ENCODE assay signal across 1 cellular context in the genomic region with DNA sequence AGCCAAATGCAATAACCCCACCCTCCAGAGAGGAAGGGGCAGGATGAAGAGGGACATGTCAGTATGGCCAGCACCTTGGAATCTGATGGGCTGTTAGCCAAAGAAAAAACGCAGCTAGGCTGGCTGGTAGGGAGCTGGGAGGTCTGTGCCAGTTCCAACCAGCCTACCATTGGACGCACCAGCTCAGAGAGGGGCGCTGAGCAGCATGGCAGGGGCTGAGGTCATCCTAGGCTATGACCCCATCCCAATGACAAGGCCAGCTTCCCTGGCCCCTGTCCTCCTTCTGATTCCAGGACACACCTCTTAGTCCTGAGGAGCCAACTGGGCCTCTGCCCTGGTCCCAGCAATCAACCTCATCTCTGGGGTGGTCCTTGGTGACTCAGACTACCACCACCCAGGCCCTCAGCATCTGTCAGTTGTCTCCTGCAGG.
TF ChIP-seq lines count a peak whose summit lies in the region.

No MANE protein-coding gene starts in this region.

TF ChIP-seq in GM23338, 12 proteins besides CTCF, POLR2A, EP300 and RAD21 (continued from another document):
- TF ChIP-seq, protein P1, sequence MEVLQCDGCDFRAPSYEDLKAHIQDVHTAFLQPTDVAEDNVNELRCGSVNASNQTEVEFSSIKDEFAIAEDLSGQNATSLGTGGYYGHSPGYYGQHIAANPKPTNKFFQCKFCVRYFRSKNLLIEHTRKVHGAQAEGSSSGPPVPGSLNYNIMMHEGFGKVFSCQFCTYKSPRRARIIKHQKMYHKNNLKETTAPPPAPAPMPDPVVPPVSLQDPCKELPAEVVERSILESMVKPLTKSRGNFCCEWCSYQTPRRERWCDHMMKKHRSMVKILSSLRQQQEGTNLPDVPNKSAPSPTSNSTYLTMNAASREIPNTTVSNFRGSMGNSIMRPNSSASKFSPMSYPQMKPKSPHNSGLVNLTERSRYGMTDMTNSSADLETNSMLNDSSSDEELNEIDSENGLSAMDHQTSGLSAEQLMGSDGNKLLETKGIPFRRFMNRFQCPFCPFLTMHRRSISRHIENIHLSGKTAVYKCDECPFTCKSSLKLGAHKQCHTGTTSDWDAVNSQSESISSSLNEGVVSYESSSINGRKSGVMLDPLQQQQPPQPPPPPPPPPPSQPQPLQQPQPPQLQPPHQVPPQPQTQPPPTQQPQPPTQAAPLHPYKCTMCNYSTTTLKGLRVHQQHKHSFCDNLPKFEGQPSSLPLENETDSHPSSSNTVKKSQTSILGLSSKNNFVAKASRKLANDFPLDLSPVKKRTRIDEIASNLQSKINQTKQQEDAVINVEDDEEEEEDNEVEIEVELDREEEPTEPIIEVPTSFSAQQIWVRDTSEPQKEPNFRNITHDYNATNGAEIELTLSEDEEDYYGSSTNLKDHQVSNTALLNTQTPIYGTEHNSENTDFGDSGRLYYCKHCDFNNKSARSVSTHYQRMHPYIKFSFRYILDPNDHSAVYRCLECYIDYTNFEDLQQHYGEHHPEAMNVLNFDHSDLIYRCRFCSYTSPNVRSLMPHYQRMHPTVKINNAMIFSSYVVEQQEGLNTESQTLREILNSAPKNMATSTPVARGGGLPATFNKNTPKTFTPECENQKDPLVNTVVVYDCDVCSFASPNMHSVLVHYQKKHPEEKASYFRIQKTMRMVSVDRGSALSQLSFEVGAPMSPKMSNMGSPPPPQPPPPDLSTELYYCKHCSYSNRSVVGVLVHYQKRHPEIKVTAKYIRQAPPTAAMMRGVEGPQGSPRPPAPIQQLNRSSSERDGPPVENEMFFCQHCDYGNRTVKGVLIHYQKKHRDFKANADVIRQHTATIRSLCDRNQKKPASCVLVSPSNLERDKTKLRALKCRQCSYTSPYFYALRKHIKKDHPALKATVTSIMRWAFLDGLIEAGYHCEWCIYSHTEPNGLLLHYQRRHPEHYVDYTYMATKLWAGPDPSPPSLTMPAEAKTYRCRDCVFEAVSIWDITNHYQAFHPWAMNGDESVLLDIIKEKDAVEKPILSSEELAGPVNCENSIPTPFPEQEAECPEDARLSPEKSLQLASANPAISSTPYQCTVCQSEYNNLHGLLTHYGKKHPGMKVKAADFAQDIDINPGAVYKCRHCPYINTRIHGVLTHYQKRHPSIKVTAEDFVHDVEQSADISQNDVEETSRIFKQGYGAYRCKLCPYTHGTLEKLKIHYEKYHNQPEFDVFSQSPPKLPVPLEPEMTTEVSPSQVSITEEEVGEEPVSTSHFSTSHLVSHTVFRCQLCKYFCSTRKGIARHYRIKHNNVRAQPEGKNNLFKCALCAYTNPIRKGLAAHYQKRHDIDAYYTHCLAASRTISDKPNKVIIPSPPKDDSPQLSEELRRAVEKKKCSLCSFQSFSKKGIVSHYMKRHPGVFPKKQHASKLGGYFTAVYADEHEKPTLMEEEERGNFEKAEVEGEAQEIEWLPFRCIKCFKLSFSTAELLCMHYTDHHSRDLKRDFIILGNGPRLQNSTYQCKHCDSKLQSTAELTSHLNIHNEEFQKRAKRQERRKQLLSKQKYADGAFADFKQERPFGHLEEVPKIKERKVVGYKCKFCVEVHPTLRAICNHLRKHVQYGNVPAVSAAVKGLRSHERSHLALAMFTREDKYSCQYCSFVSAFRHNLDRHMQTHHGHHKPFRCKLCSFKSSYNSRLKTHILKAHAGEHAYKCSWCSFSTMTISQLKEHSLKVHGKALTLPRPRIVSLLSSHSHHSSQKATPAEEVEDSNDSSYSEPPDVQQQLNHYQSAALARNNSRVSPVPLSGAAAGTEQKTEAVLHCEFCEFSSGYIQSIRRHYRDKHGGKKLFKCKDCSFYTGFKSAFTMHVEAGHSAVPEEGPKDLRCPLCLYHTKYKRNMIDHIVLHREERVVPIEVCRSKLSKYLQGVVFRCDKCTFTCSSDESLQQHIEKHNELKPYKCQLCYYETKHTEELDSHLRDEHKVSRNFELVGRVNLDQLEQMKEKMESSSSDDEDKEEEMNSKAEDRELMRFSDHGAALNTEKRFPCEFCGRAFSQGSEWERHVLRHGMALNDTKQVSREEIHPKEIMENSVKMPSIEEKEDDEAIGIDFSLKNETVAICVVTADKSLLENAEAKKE (CRISPR knock-in tag; IDR thresholded peaks at IDR 0.05), result no peak
- TF ChIP-seq, protein P2, sequence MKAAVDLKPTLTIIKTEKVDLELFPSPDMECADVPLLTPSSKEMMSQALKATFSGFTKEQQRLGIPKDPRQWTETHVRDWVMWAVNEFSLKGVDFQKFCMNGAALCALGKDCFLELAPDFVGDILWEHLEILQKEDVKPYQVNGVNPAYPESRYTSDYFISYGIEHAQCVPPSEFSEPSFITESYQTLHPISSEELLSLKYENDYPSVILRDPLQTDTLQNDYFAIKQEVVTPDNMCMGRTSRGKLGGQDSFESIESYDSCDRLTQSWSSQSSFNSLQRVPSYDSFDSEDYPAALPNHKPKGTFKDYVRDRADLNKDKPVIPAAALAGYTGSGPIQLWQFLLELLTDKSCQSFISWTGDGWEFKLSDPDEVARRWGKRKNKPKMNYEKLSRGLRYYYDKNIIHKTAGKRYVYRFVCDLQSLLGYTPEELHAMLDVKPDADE (IDR thresholded peaks at IDR 0.05), result no peak
- TF ChIP-seq, protein P3, sequence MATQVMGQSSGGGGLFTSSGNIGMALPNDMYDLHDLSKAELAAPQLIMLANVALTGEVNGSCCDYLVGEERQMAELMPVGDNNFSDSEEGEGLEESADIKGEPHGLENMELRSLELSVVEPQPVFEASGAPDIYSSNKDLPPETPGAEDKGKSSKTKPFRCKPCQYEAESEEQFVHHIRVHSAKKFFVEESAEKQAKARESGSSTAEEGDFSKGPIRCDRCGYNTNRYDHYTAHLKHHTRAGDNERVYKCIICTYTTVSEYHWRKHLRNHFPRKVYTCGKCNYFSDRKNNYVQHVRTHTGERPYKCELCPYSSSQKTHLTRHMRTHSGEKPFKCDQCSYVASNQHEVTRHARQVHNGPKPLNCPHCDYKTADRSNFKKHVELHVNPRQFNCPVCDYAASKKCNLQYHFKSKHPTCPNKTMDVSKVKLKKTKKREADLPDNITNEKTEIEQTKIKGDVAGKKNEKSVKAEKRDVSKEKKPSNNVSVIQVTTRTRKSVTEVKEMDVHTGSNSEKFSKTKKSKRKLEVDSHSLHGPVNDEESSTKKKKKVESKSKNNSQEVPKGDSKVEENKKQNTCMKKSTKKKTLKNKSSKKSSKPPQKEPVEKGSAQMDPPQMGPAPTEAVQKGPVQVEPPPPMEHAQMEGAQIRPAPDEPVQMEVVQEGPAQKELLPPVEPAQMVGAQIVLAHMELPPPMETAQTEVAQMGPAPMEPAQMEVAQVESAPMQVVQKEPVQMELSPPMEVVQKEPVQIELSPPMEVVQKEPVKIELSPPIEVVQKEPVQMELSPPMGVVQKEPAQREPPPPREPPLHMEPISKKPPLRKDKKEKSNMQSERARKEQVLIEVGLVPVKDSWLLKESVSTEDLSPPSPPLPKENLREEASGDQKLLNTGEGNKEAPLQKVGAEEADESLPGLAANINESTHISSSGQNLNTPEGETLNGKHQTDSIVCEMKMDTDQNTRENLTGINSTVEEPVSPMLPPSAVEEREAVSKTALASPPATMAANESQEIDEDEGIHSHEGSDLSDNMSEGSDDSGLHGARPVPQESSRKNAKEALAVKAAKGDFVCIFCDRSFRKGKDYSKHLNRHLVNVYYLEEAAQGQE (IDR thresholded peaks at IDR 0.05; ENCODE audit: unreplicated experiment), result no peak
- no peak for TF ChIP-seq JUNB (IDR thresholded peaks at IDR 0.05; ENCODE audit: unreplicated experiment)
- TF ChIP-seq ZNF331 (CRISPR knock-in tag; IDR thresholded peaks at IDR 0.05; ENCODE audit: low read depth), result no peak
- no peak for TF ChIP-seq ZNF114 (CRISPR knock-in tag; IDR thresholded peaks at IDR 0.05)
- no peak for TF ChIP-seq EZH2 (IDR thresholded peaks at IDR 0.05; ENCODE audit: low read depth, unreplicated experiment)
TF ChIP-seq in GM23338: peak in this region for 0.
